ENCODE assay signal across 8 cellular contexts in the genomic region with DNA sequence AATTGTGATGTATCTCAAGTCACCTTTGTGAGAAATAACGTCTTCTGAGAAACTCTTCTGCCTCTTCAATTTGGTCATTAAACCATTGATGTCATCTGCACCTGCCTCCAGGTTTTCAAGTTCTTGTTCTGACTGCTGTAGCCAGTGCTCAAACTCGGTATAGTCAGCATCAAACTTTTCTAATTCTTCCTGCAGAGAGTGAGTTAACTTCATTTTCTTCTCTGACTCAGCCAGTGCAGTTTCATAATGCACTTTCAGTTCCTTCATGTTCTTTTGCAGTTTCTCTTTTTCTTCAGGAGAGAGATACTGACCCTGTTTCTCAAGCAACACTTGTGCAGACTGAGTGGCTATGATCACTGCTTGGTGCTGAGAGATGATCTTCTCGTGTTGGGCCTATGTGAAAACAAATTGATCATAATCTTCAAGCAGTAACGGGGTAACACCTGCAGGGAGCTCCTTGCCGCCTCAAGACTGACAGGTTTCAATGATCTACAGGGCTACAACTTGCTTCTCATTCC. TPM values are rescaled to one million over a fixed set of nuclear protein-coding genes. Genes with fewer than 3 reads are reported as not detected.
DNase-seq lines count a peak whose midpoint lies in the region; ATAC-seq and TF ChIP-seq lines count a peak whose summit lies in the region.

No MANE protein-coding gene starts in this region.

- DNase-seq in GM13977 (ENCODE audit: low spot score) (peak; percentile 63), NCI-H526 treated with DMSO at 0.1 percent for 48 hours (lab: John Stamatoyannopoulos, UW) (no peak), H9 (no peak), NCI-H2081 treated with DMSO at 0.1 percent for 48 hours (lab: John Stamatoyannopoulos, UW) (no peak), NCI-H2107 (lab: John Stamatoyannopoulos, UW) (no peak)
- DNase-seq in central memory CD8-positive, alpha-beta T cell (ENCODE audit: low spot score in 2 of 2): no peak

- no peak overlapping the region for H4K91ac ChIP-seq in H9 (ENCODE audit: insufficient read length, low read depth, low read length)

- H3K14ac ChIP-seq in H9 (ENCODE audit: insufficient read depth, low read length): no peak overlapping the region

- H3K27me3 Mint-ChIP-seq in central memory CD8-positive, alpha-beta T cell: no peaks in the 10 kb centered on the region
- no peaks in the 10 kb centered on the region for H3K27me3 Mint-ChIP-seq in H9 (ENCODE audit: low read depth)

- TF ChIP-seq CTCF in GM13977 (IDR thresholded peaks at IDR 0.05; ENCODE audit: extremely low read depth, insufficient read depth, missing control alignments): no peak
- no peak for TF ChIP-seq CTCF in H9 (conservative IDR thresholded peaks at IDR 0.05)

- no peak overlapping the region for H3K9ac ChIP-seq in H9 (ENCODE audit: extremely low read depth, insufficient read length, low read length)

- H3K27ac Mint-ChIP-seq in central memory CD8-positive, alpha-beta T cell (ENCODE audit: low read depth): no peak overlapping the region
- peak overlapping the region in 1 of 3 experiments; percentile 21; a peak in 2 of 7 replicates for H3K27ac Mint-ChIP-seq in H9

- no peak overlapping the region for H2BK12ac ChIP-seq in H9 (ENCODE audit: insufficient read length, low read depth, low read length)

- no peak overlapping the region for H2BK120ac ChIP-seq in H9 (ENCODE audit: low read depth, low read length, poor library complexity, severe bottlenecking)

- no peaks in the 10 kb centered on the region for H3K79me1 ChIP-seq in H9 (ENCODE audit: insufficient read depth, low read depth, low read length, poor library complexity, severe bottlenecking)

- H3K4me2 ChIP-seq in H9 (ENCODE audit: insufficient read depth, insufficient read length, low read length): no peak overlapping the region

- no peaks in the 10 kb centered on the region for H3K27me3 ChIP-seq in H9 (ENCODE audit: insufficient read depth, low read length)

- no peak overlapping the region for H2BK5ac ChIP-seq in H9 (ENCODE audit: insufficient read length, low read length)

- no peak overlapping the region for H3K56ac ChIP-seq in H9 (ENCODE audit: insufficient read length, low read depth, low read length)

- peaks cover 12% of the 10 kb centered on the region for H3K4me1 Mint-ChIP-seq in central memory CD8-positive, alpha-beta T cell
- H3K4me1 Mint-ChIP-seq in H9: no peaks in the 10 kb centered on the region

- in situ Hi-C loops in GM13977 (cut with MboI; ENCODE audit: low pct_unique_long_range_greater_than_20kb, low sequenced_read_pairs, unreplicated experiment): loop anchor here (10.0 kb wide), 1 partner anchor 229 kb away; no protein-coding TSS in a partner anchor

- no peak overlapping the region for H3K18ac ChIP-seq in H9 (ENCODE audit: insufficient read length, low read depth, low read length)

- ATAC-seq in GM21367 (IDR thresholded peaks at IDR 0.05; ENCODE audit: unreplicated experiment) (peak; percentile 94), HG03469 (IDR thresholded peaks at IDR 0.05; ENCODE audit: unreplicated experiment) (peak; percentile 94)
- ATAC-seq in central memory CD8-positive, alpha-beta T cell (replicated peaks; ENCODE audit: extremely low read depth, poor library complexity, severe bottlenecking): no peak

- no peak overlapping the region for H2BK15ac ChIP-seq in H9 (ENCODE audit: low read depth, low read length)

- no peak overlapping the region for H3K23ac ChIP-seq in H9 (ENCODE audit: insufficient read length, low read depth, low read length)

- H3K4me3 Mint-ChIP-seq in central memory CD8-positive, alpha-beta T cell: peak overlapping the region; percentile 5
- H3K4me3 Mint-ChIP-seq in H9: no peak overlapping the region

- H4K5ac ChIP-seq in H9 (ENCODE audit: insufficient read length, low read depth, low read length): no peak overlapping the region

- H3K9me3 Mint-ChIP-seq in central memory CD8-positive, alpha-beta T cell: no peaks in the 10 kb centered on the region
- no peaks in the 10 kb centered on the region for H3K9me3 Mint-ChIP-seq in H9

- H2AK5ac ChIP-seq in H9 (ENCODE audit: insufficient read length, low read length): no peak overlapping the region

- H3K4ac ChIP-seq in H9 (ENCODE audit: low read depth, low read length): no peak overlapping the region

- no peaks in the 10 kb centered on the region for H3K4me1 ChIP-seq in H9 (ENCODE audit: insufficient read depth, low read length)

- no peaks in the 10 kb centered on the region for H3K79me2 ChIP-seq in H9 (ENCODE audit: insufficient read depth, low read length)

- WGBS in H9 (ENCODE audit: extremely low coverage, insufficient read length, low lambda C conversion rate): no CpG with 5 or more reads among the region's 5 CpGs

- no peak overlapping the region for H2AFZ ChIP-seq in H9 (ENCODE audit: low read length)

- H4K8ac ChIP-seq in H9 (replicated peaks; ENCODE audit: insufficient read length, low read depth, low read length): no peak overlapping the region

- H2BK20ac ChIP-seq in H9 (ENCODE audit: low read depth, low read length, poor library complexity, severe bottlenecking): no peak overlapping the region

- H3K27ac ChIP-seq in H9 (ENCODE audit: insufficient read length, low read depth, low read length): no peak overlapping the region

- H3K36me3 Mint-ChIP-seq in central memory CD8-positive, alpha-beta T cell (ENCODE audit: insufficient read depth): no peaks in the 10 kb centered on the region
- H3K36me3 Mint-ChIP-seq in H9 (ENCODE audit: insufficient read depth in 1 of 3, low read depth in 3 of 3): peaks cover 50 to 75% (median 52%) of the 10 kb centered on the region in 3 experiments; a peak in 6 of 7 replicates

- H4K20me1 ChIP-seq in H9 (ENCODE audit: control insufficient read depth, insufficient read depth, insufficient read length): no peaks in the 10 kb centered on the region

- no peak overlapping the region for H3T11ph ChIP-seq in H9 (ENCODE audit: low read length)

- H3K9me3 ChIP-seq in H9 (ENCODE audit: control insufficient read depth, low read depth, low read length): no peaks in the 10 kb centered on the region

- H3K23me2 ChIP-seq in H9 (ENCODE audit: insufficient read length, low read depth, low read length, poor library complexity, severe bottlenecking): no peaks in the 10 kb centered on the region

RNA-seq across cellular contexts. Expression of a gene that starts 48.8 kb away (rescaled TPM):
- 85.1 and 91.9 TPM in 2 replicates for total RNA-seq in H9 (2021)
